In genomic region chr17:15651583-15652110, GRCh38 we compare ENCODE assay signal across 8 cellular contexts. TPM values are rescaled to one million over a fixed set of nuclear protein-coding genes. Genes with fewer than 3 reads are reported as not detected.
DNase-seq lines count a peak whose midpoint lies in the region; ATAC-seq and TF ChIP-seq lines count a peak whose summit lies in the region.

No MANE protein-coding gene starts in this region.

- no peaks in the 10 kb centered on the region for H3K27me3 Mint-ChIP-seq in activated CD8-positive, alpha-beta T cell treated with anti-CD3 and anti-CD28 coated beads, Interleukin-2, amount 10 ng/mL, durations not matched to agents 7 days and 5 days (ENCODE audit: low read depth)

- H3F3A ChIP-seq in neural cell (ENCODE audit: insufficient read depth, low read length, poor library complexity, severe bottlenecking): no peaks in the 10 kb centered on the region

- peaks cover 18% of the 10 kb centered on the region for H3K4me1 Mint-ChIP-seq in activated CD8-positive, alpha-beta T cell treated with anti-CD3 and anti-CD28 coated beads, Interleukin-2, amount 10 ng/mL, durations not matched to agents 7 days and 5 days (ENCODE audit: low read depth)

- H3K4me3 ChIP-seq in fibroblast of villous mesenchyme (ENCODE audit: low read depth, low read length) (peak overlapping the region; percentile 70), neural cell (ENCODE audit: low read length) (peak overlapping the region; percentile 52), aorta (ENCODE audit: low read length in 2 of 2) (peak overlapping the region; percentile 5 to 47)

- peak overlapping the region; percentile 71 for H3K27ac Mint-ChIP-seq in activated CD8-positive, alpha-beta T cell treated with anti-CD3 and anti-CD28 coated beads, Interleukin-2, amount 10 ng/mL, durations not matched to agents 7 days and 5 days

- POLR2A ChIA-PET in activated CD8-positive, alpha-beta T cell treated with anti-CD3 and anti-CD28 coated beads, Interleukin-2, amount 10 ng/mL, durations not matched to agents 7 days and 5 days (lab: Charles Lee): no interaction called here

- H3K9me3 Mint-ChIP-seq in activated CD8-positive, alpha-beta T cell treated with anti-CD3 and anti-CD28 coated beads, Interleukin-2, amount 10 ng/mL, durations not matched to agents 7 days and 5 days (ENCODE audit: insufficient read depth): no peaks in the 10 kb centered on the region

- intact Hi-C loops in aorta (cut with DNase I): no loop called here

- peak overlapping the region; percentile 56 for H3K4me3 Mint-ChIP-seq in activated CD8-positive, alpha-beta T cell treated with anti-CD3 and anti-CD28 coated beads, Interleukin-2, amount 10 ng/mL, durations not matched to agents 7 days and 5 days

- H3K27me3 ChIP-seq in neural cell (ENCODE audit: insufficient read depth, low read depth, low read length) (no peaks in the 10 kb centered on the region), aorta (ENCODE audit: control insufficient read depth in 1 of 2, insufficient read depth in 2 of 2, low read length in 1 of 2) (no peaks in the 10 kb centered on the region)

- no peak for TF ChIP-seq RAD21 in neural cell (conservative IDR thresholded peaks at IDR 0.05)

- no peaks in the 10 kb centered on the region for H3K36me3 ChIP-seq in neural cell (ENCODE audit: insufficient read depth, low read length)
- no peaks in the 10 kb centered on the region for H3K36me3 ChIP-seq in aorta (ENCODE audit: control insufficient read depth in 1 of 2, insufficient read depth in 2 of 2, low read length in 1 of 2)

- 0% methylated on average over 8 of the region's 8 CpGs for WGBS in aorta, 2 donors

- TF ChIP-seq EP300 in neural cell (conservative IDR thresholded peaks at IDR 0.05; ENCODE audit: poor library complexity, severe bottlenecking): no peak

- no peak for TF ChIP-seq CTCF in GM10266 (IDR thresholded peaks at IDR 0.05; ENCODE audit: control insufficient read depth, insufficient read depth, low read depth, missing control alignments)
- TF ChIP-seq CTCF in fibroblast of villous mesenchyme (IDR thresholded peaks at IDR 0.05; ENCODE audit: insufficient read depth, low read depth, low read length): no peak
- TF ChIP-seq CTCF in neural cell (IDR thresholded peaks at IDR 0.05; ENCODE audit: poor library complexity, severe bottlenecking): no peak

- H3K9ac ChIP-seq in neural cell (ENCODE audit: low read length): peak overlapping the region; percentile 14

- H3K4me2 ChIP-seq in neural cell (ENCODE audit: low read length): no peak overlapping the region

- no peaks in the 10 kb centered on the region for H3K36me3 Mint-ChIP-seq in activated CD8-positive, alpha-beta T cell treated with anti-CD3 and anti-CD28 coated beads, Interleukin-2, amount 10 ng/mL, durations not matched to agents 7 days and 5 days (ENCODE audit: low read depth)

- no peaks in the 10 kb centered on the region for H3K79me2 ChIP-seq in neural cell (replicated peaks; ENCODE audit: insufficient read depth, low read length)

- H3K9me2 ChIP-seq in neural cell (ENCODE audit: insufficient read depth, low read length): no peaks in the 10 kb centered on the region

- peaks cover 0 to 2% of the 10 kb centered on the region in 2 donors for H3K4me1 ChIP-seq in aorta (ENCODE audit: control insufficient read depth in 1 of 2, insufficient read depth in 2 of 2, low read length in 2 of 2)

- ATAC-seq in HG03108 (IDR thresholded peaks at IDR 0.05; ENCODE audit: unreplicated experiment) (peak; percentile 92), aorta (ENCODE audit: low FRiP score) (peak; percentile 93)
- ATAC-seq in activated CD8-positive, alpha-beta T cell treated with anti-CD3 and anti-CD28 coated beads, Interleukin-2, amount 10 ng/mL, durations not matched to agents 7 days and 5 days: peak; percentile 82

- DNase-seq in A172 (ENCODE audit: low spot score) (peak; percentile 100), GM10266 (ENCODE audit: extremely low spot score) (peak; percentile 50), NCI-H345 (lab: John Stamatoyannopoulos, UW) (peak; percentile 74), fibroblast of villous mesenchyme (ENCODE audit: low read depth) (peak; percentile 98), aorta (peak; percentile 97 to 98)
- DNase-seq in activated CD8-positive, alpha-beta T cell treated with anti-CD3 and anti-CD28 coated beads, Interleukin-2, amount 10 ng/mL, durations not matched to agents 7 days and 5 days: peak; percentile 57

- CTCF ChIA-PET in activated CD8-positive, alpha-beta T cell treated with anti-CD3 and anti-CD28 coated beads, Interleukin-2, amount 10 ng/mL, durations not matched to agents 7 days and 5 days (lab: Charles Lee): no interaction called here

- H3K27ac ChIP-seq in neural cell (ENCODE audit: low read length): no peak overlapping the region
- peak overlapping the region in 1 of 2 donors; percentile 38 for H3K27ac ChIP-seq in aorta (ENCODE audit: low read depth in 1 of 2, low read length in 2 of 2)

- H2AFZ ChIP-seq in neural cell (ENCODE audit: low read depth, low read length): no peak overlapping the region

- no peaks in the 10 kb centered on the region for H4K20me1 ChIP-seq in neural cell (ENCODE audit: insufficient read depth)

- H3K9me3 ChIP-seq in neural cell (ENCODE audit: low read length) (no peaks in the 10 kb centered on the region), aorta (ENCODE audit: control insufficient read depth, low read length) (no peaks in the 10 kb centered on the region)

TF ChIP-seq in neural cell, 6 proteins besides CTCF, POLR2A, EP300 and RAD21:
- TF ChIP-seq TAF1 (IDR thresholded peaks at IDR 0.05; ENCODE audit: low read depth) (no peak), MXI1 (conservative IDR thresholded peaks at IDR 0.05; ENCODE audit: poor library complexity, severe bottlenecking) (no peak), REST (IDR thresholded peaks at IDR 0.05; ENCODE audit: borderline replicate concordance) (no peak), EZH2 (IDR thresholded peaks at IDR 0.05; ENCODE audit: borderline replicate concordance, insufficient read depth, low read length, poor library complexity, severe bottlenecking) (no peak), POLR2AphosphoS5 (IDR thresholded peaks at IDR 0.05) (no peak), SMC3 (conservative IDR thresholded peaks at IDR 0.05; ENCODE audit: poor library complexity) (no peak)

RNA-seq across cellular contexts. Expression of gene FBXW10B, which starts 32.1 kb away (rescaled TPM):
- total RNA-seq in A172 (2014; rRNA removed; shearing (Covaris generic)): 2.7 and 4.8 TPM in 2 replicates
- under 1 TPM; 0.13 to 0.82 TPM for total RNA-seq in activated CD8-positive, alpha-beta T cell treated with anti-CD3 and anti-CD28 coated beads, Interleukin-2, amount 10 ng/mL, durations not matched to agents 7 days and 5 days
- total RNA-seq in fibroblast of villous mesenchyme (under 0.01 and 0.43 TPM in 2 replicates), aorta (1 to 10 TPM in 1 of 2 donors, under 1 TPM in 1; 0.58 to 1.7 TPM)
- polyA plus RNA-seq in neural cell (0.51 TPM in 1 of 2 replicates, not detected in the other), aorta (1 to 10 TPM in 1 of 2 donors, under 1 TPM in 1; 0.38 to 1.3 TPM)
- polyA minus RNA-seq in neural cell: not detected in 2 replicates

RNA-seq across cellular contexts. Expression of gene TRIM16, which starts 32.5 kb away (rescaled TPM):
- total RNA-seq in A172 (2014; rRNA removed; shearing (Covaris generic)): 153 and 163 TPM in 2 replicates
- total RNA-seq in activated CD8-positive, alpha-beta T cell treated with anti-CD3 and anti-CD28 coated beads, Interleukin-2, amount 10 ng/mL, durations not matched to agents 7 days and 5 days: 10 to 100 TPM in 1 of 2 experiments, 1 to 10 TPM in 1; 10.0 to 11.9 TPM
- total RNA-seq in fibroblast of villous mesenchyme: 30.0 and 55.3 TPM in 2 replicates
- 34.5 and 34.9 TPM in 2 replicates for polyA plus RNA-seq in neural cell
- 41.4 and 52.7 TPM in 2 replicates for polyA minus RNA-seq in neural cell
- 10 to 100 TPM; 12.2 to 20.3 TPM for total RNA-seq in aorta
- polyA plus RNA-seq in aorta: 10 to 100 TPM in 1 of 2 donors, 1 to 10 TPM in 1; 8.1 to 13.8 TPM

RNA-seq across cellular contexts. Expression of gene ZNF286A, which starts 47.9 kb away (rescaled TPM):
- total RNA-seq in A172 (2014; rRNA removed; shearing (Covaris generic)): 49.1 and 97.4 TPM in 2 replicates
- 10 to 100 TPM; 25.7 to 27.2 TPM for total RNA-seq in activated CD8-positive, alpha-beta T cell treated with anti-CD3 and anti-CD28 coated beads, Interleukin-2, amount 10 ng/mL, durations not matched to agents 7 days and 5 days
- 42.3 and 50.6 TPM in 2 replicates for total RNA-seq in fibroblast of villous mesenchyme
- 98.1 and 133 TPM in 2 replicates for polyA plus RNA-seq in neural cell
- polyA minus RNA-seq in neural cell: 130 and 163 TPM in 2 replicates
- total RNA-seq in aorta: 10 to 100 TPM; 13.5 to 19.9 TPM
- 10 to 100 TPM; 11.8 to 12.8 TPM for polyA plus RNA-seq in aorta

Comparison
In these comparisons a context has a peak if more than half of its experiments do, and no peak if none do; other contexts are left out.
1. DNase-seq: peak in every context shown above with its lines; median percentile 100 in A172; 98 in fibroblast of villous mesenchyme; 98 in aorta; 74 in NCI-H345; 57 in activated CD8-positive, alpha-beta T cell treated with anti-CD3 and anti-CD28 coated beads, Interleukin-2, amount 10 ng/mL, durations not matched to agents 7 days and 5 days; 50 in GM10266.